10 cellular contexts compared by ENCODE assay signal in genomic region chr10:133127291-133128125, GRCh38. TPM values are rescaled to one million over a fixed set of nuclear protein-coding genes. Genes with fewer than 3 reads are reported as not detected.
DNase-seq lines count a peak whose midpoint lies in the region; ATAC-seq and TF ChIP-seq lines count a peak whose summit lies in the region.
"Had no signal": no experiment of that assay in that cellular context is flagged by ENCODE, and none has a peak within 500 bp of the region (broad histone marks: within the 10 kb centered on the region; RNA-seq: fewer than 3 reads in every experiment).

No MANE protein-coding gene starts in this region.

- no peaks in the 10 kb centered on the region for H3K79me2 ChIP-seq in Karpas-422 (ENCODE audit: low read length)

- H3K4me3 ChIP-seq in Karpas-422 (ENCODE audit: low read length) = no peak overlapping the region
- H3K4me3 ChIP-seq in naive thymus-derived CD4-positive, alpha-beta T cell (ENCODE audit: low read length) = no peak overlapping the region

- peaks cover 9% of the 10 kb centered on the region for H3K27me3 ChIP-seq in CD4-positive, alpha-beta T cell (ENCODE audit: control insufficient read depth, insufficient read depth, low read length)
- H3K27me3 ChIP-seq in Karpas-422 (ENCODE audit: low read length) = no peaks in the 10 kb centered on the region
- H3K27me3 ChIP-seq in naive thymus-derived CD4-positive, alpha-beta T cell (ENCODE audit: control insufficient read depth in 2 of 2, insufficient read depth in 2 of 2, low read length in 2 of 2) = no peaks in the 10 kb centered on the region

- H3K9ac ChIP-seq in Karpas-422 (ENCODE audit: low read length) = no peak overlapping the region

- no peak overlapping the region for H2AFZ ChIP-seq in Karpas-422 (ENCODE audit: low read length)

- DNase-seq in CD4-positive, alpha-beta T cell = peak in 4 of 10 experiments; percentile 18 to 34 (median 20)
- DNase-seq in Karpas-422 (peak; percentile 55), UCSD-AML1 (lab: John Stamatoyannopoulos, UW; ENCODE audit: unreplicated experiment) (no peak), GDM1 (lab: John Stamatoyannopoulos, UW) (no peak), NCI-H1105 (lab: John Stamatoyannopoulos, UW) (no peak)
- peak; percentile 53 to 55 for DNase-seq in activated T-cell treated with anti-CD3 and anti-CD28 coated beads, Interleukin-2, amount 50 U/mL, for 48 hours
- DNase-seq in naive thymus-derived CD4-positive, alpha-beta T cell = peak in 1 of 9 donors; percentile 52
- DNase-seq: NCI-H526 treated with DMSO at 0.1 percent for 48 hours had no signal

- no peaks in the 10 kb centered on the region for H3K4me1 Mint-ChIP-seq in CD4-positive, alpha-beta T cell (ENCODE audit: low read depth)
- H3K4me1 Mint-ChIP-seq in naive thymus-derived CD4-positive, alpha-beta T cell = peaks cover 4 to 11% (median 6%) of the 10 kb centered on the region in 7 donors

- H3K27ac Mint-ChIP-seq in CD4-positive, alpha-beta T cell = no peak overlapping the region
- no peak overlapping the region for H3K27ac Mint-ChIP-seq in naive thymus-derived CD4-positive, alpha-beta T cell

- H3K27ac ChIP-seq in CD4-positive, alpha-beta T cell (ENCODE audit: low read depth, low read length) = no peak overlapping the region
- no peak overlapping the region for H3K27ac ChIP-seq in Karpas-422 (ENCODE audit: low read length)
- H3K27ac ChIP-seq in naive thymus-derived CD4-positive, alpha-beta T cell (ENCODE audit: low read depth, low read length) = no peak overlapping the region

- no peak overlapping the region for H3K4me3 Mint-ChIP-seq in CD4-positive, alpha-beta T cell
- no peak overlapping the region for H3K4me3 Mint-ChIP-seq in naive thymus-derived CD4-positive, alpha-beta T cell

- H3K4me1 ChIP-seq in Karpas-422 (ENCODE audit: low read length) = no peaks in the 10 kb centered on the region
- H3K4me1 ChIP-seq in naive thymus-derived CD4-positive, alpha-beta T cell (ENCODE audit: control insufficient read depth in 2 of 2, insufficient read depth in 2 of 2, low read length in 2 of 2) = no peaks in the 10 kb centered on the region

- H3K9me3 Mint-ChIP-seq in CD4-positive, alpha-beta T cell = no peaks in the 10 kb centered on the region
- no peaks in the 10 kb centered on the region for H3K9me3 Mint-ChIP-seq in naive thymus-derived CD4-positive, alpha-beta T cell

- intact Hi-C loops in CD4-positive, alpha-beta T cell (cut with DNase I, micrococcal nuclease) = no loop called here
- intact Hi-C loops in naive thymus-derived CD4-positive, alpha-beta T cell (cut with micrococcal nuclease) = no loop called here

- POLR2A ChIA-PET in CD4-positive, alpha-beta T cell (lab: Charles Lee) = no interaction called here
- POLR2A ChIA-PET in naive thymus-derived CD4-positive, alpha-beta T cell (lab: Charles Lee) = no interaction called here

- H3K9me2 ChIP-seq in Karpas-422 (replicated peaks; ENCODE audit: insufficient read depth, low read length) = no peaks in the 10 kb centered on the region

- H3K9me3 ChIP-seq in CD4-positive, alpha-beta T cell (ENCODE audit: control insufficient read depth, low read length) = no peaks in the 10 kb centered on the region
- H3K9me3 ChIP-seq in Karpas-422 (ENCODE audit: low read length) = no peaks in the 10 kb centered on the region; the same call in 1 of the 2 replicates
- H3K9me3 ChIP-seq in naive thymus-derived CD4-positive, alpha-beta T cell (ENCODE audit: control insufficient read depth in 2 of 3, low read length in 3 of 3) = no peaks in the 10 kb centered on the region

- H3K4me2 ChIP-seq in Karpas-422 (ENCODE audit: low read depth, low read length, poor library complexity, severe bottlenecking) = no peak overlapping the region

- H3K27me3 Mint-ChIP-seq in CD4-positive, alpha-beta T cell = peaks cover 21% of the 10 kb centered on the region
- H3K27me3 Mint-ChIP-seq in naive thymus-derived CD4-positive, alpha-beta T cell = peaks cover 6 to 30% (median 13%) of the 10 kb centered on the region in 5 donors

- H3K36me3 ChIP-seq in Karpas-422 (ENCODE audit: insufficient read depth, low read length) = no peaks in the 10 kb centered on the region
- H3K36me3 ChIP-seq in naive thymus-derived CD4-positive, alpha-beta T cell (ENCODE audit: control insufficient read depth in 2 of 3, insufficient read depth in 3 of 3, low read length in 3 of 3) = no peaks in the 10 kb centered on the region

- no peaks in the 10 kb centered on the region for H3K36me3 Mint-ChIP-seq in CD4-positive, alpha-beta T cell (ENCODE audit: low read depth)
- H3K36me3 Mint-ChIP-seq in naive thymus-derived CD4-positive, alpha-beta T cell = no peaks in the 10 kb centered on the region

- CTCF ChIA-PET in CD4-positive, alpha-beta T cell (lab: Charles Lee) = no interaction called here
- CTCF ChIA-PET in naive thymus-derived CD4-positive, alpha-beta T cell (lab: Charles Lee) = no interaction called here

- no peak for TF ChIP-seq CTCF in CD4-positive, alpha-beta T cell (IDR thresholded peaks at IDR 0.05)

- peak; percentile 62 for ATAC-seq in CD4-positive, alpha-beta T cell (ENCODE audit: poor library complexity)
- ATAC-seq in naive thymus-derived CD4-positive, alpha-beta T cell = peak; percentile 60
- ATAC-seq in GM19452 (IDR thresholded peaks at IDR 0.05; ENCODE audit: unreplicated experiment) = no peak

- no peaks in the 10 kb centered on the region for H4K20me1 ChIP-seq in Karpas-422 (ENCODE audit: insufficient read depth, low read depth, low read length)

RNA-seq across cellular contexts. Expression of gene KNDC1, which starts 32.5 kb away (rescaled TPM):
- total RNA-seq in CD4-positive, alpha-beta T cell = not detected
- total RNA-seq in Karpas-422 (2014; rRNA removed; shearing (Covaris generic); ENCODE audit: low replicate concordance) = not detected in 2 replicates
- 1 to 10 TPM in 1 of 5 experiments, under 1 TPM in 3, not detected in 1; 0.05 to 3.6 (median 0.60) TPM for total RNA-seq in naive thymus-derived CD4-positive, alpha-beta T cell
- not detected for polyA plus RNA-seq in naive thymus-derived CD4-positive, alpha-beta T cell

RNA-seq across cellular contexts. Expression of gene ADGRA1, which starts 39.8 kb away (rescaled TPM):
- total RNA-seq in CD4-positive, alpha-beta T cell = not detected
- not detected in 2 replicates for total RNA-seq in Karpas-422 (2014; rRNA removed; shearing (Covaris generic); ENCODE audit: low replicate concordance)
- total RNA-seq in naive thymus-derived CD4-positive, alpha-beta T cell = not detected
- polyA plus RNA-seq in naive thymus-derived CD4-positive, alpha-beta T cell = not detected
- total RNA-seq: fibroblast of villous mesenchyme had no signal

Comparison
In these comparisons a context has a peak if more than half of its experiments do, and no peak if none do; other contexts are left out.
1. DNase-seq: peak in Karpas-422 (single experiment) and activated T-cell treated with anti-CD3 and anti-CD28 coated beads, Interleukin-2, amount 50 U/mL, for 48 hours (2 of 2); none in UCSD-AML1 (single experiment), GDM1 (single experiment) and NCI-H1105 (single experiment).